28 cellular contexts compared by ENCODE assay signal in genomic region chr16:62167551-62167950, GRCh38.
"Had no signal": no experiment of that assay in that cellular context is flagged by ENCODE, and none has a peak within 500 bp of the region (broad histone marks: within the 10 kb centered on the region; RNA-seq: fewer than 3 reads in every experiment).

No MANE protein-coding gene starts in this region.

- H3K27ac ChIP-seq: neural progenitor cell, ovary, parathyroid adenoma, psoas muscle, right lobe of liver, sigmoid colon, suprapubic skin, testis, tibial artery, transverse colon, upper lobe of left lung, vagina had no signal

- H3K9me3 ChIP-seq: ovary, psoas muscle, right lobe of liver, suprapubic skin, testis, vagina had no signal

- H3K4me1 Mint-ChIP-seq: natural killer cell; nephron; neural progenitor cell; stimulated activated memory B cell treated with anti-CD40 and anti-IgM and Interleukin-4, amounts not matched to agents 10 μg/mL and 1 μg/mL and 100 μg/mL, for 72 hours; stimulated activated naive CD8-positive, alpha-beta T cell treated with anti-CD3 and anti-CD28 coated beads, Interleukin-15, amount 100 ng/mL, for 72 hours had no signal

- H3K4me3 Mint-ChIP-seq: natural killer cell; nephron; neural progenitor cell; stimulated activated memory B cell treated with anti-CD40 and anti-IgM and Interleukin-4, amounts not matched to agents 10 μg/mL and 1 μg/mL and 100 μg/mL, for 72 hours; stimulated activated naive CD8-positive, alpha-beta T cell treated with anti-CD3 and anti-CD28 coated beads, Interleukin-15, amount 100 ng/mL, for 72 hours had no signal

- H3K36me3 Mint-ChIP-seq: neural progenitor cell; stimulated activated memory B cell treated with anti-CD40 and anti-IgM and Interleukin-4, amounts not matched to agents 10 μg/mL and 1 μg/mL and 100 μg/mL, for 72 hours had no signal

- H3K79me2 ChIP-seq: parathyroid adenoma had no signal

- H3K4me2 ChIP-seq: neural progenitor cell had no signal

- H3K9ac ChIP-seq: neural progenitor cell, parathyroid adenoma had no signal

- H3K27me3 ChIP-seq: neural progenitor cell, ovary, right lobe of liver, sigmoid colon, suprapubic skin, testis, tibial artery, transverse colon, upper lobe of left lung, vagina had no signal

- DNase-seq: natural killer cell; occipital lobe; ovary; posterior cingulate gyrus; psoas muscle; right cardiac atrium; right lobe of liver; sigmoid colon; small intestine; stimulated activated CD4-positive, alpha-beta T cell treated with anti-CD3 and anti-CD28 coated beads, Interleukin-15, amount 100 ng/mL, for 24 hours; stimulated activated CD4-positive, alpha-beta T cell treated with anti-CD3 and anti-CD28 coated beads, Interleukin-2, amount 100 ng/mL, for 24 hours; stimulated activated CD4-positive, alpha-beta T cell treated with anti-CD3 and anti-CD28 coated beads, Interleukin-2, amount 100 ng/mL, for 48 hours; stimulated activated CD4-positive, alpha-beta T cell treated with anti-CD3 and anti-CD28 coated beads, Interleukin-4, amount 100 ng/mL, for 24 hours; stimulated activated naive CD4-positive, alpha-beta T cell; stimulated activated naive CD8-positive, alpha-beta T cell treated with anti-CD3 and anti-CD28 coated beads, Interleukin-15, amount 100 ng/mL, for 72 hours; stimulated activated naive CD8-positive, alpha-beta T cell treated with anti-CD3 and anti-CD28 coated beads, Interleukin-15, Interleukin-2, amounts not matched to agents 100 U/mL and 50 U/mL, for 24 hours; substantia nigra; testis; tibial artery; transverse colon; upper lobe of left lung had no signal

- H3K36me3 ChIP-seq: neural progenitor cell, ovary, right lobe of liver, sigmoid colon, suprapubic skin, tibial artery, transverse colon, upper lobe of left lung, vagina had no signal

- H3K4me3 ChIP-seq: neural progenitor cell, ovary, psoas muscle, right lobe of liver, sigmoid colon, suprapubic skin, testis, tibial artery, transverse colon, upper lobe of left lung, vagina had no signal

- ATAC-seq: natural killer cell; psoas muscle; right cardiac atrium; right lobe of liver; stimulated activated memory B cell treated with anti-CD40 and anti-IgM and Interleukin-4, amounts not matched to agents 10 μg/mL and 1 μg/mL and 100 μg/mL, for 72 hours; stimulated activated naive CD8-positive, alpha-beta T cell treated with anti-CD3 and anti-CD28 coated beads, Interleukin-15, amount 100 ng/mL, for 72 hours; stimulated activated naive CD8-positive, alpha-beta T cell treated with anti-CD3 and anti-CD28 coated beads, Interleukin-15, Interleukin-2, amounts not matched to agents 100 U/mL and 50 U/mL, for 24 hours had no signal

- H2AFZ ChIP-seq: neural progenitor cell, parathyroid adenoma had no signal

- H3K27ac Mint-ChIP-seq: natural killer cell; nephron; neural progenitor cell; progenitor cell of endocrine pancreas; stimulated activated memory B cell treated with anti-CD40 and anti-IgM and Interleukin-4, amounts not matched to agents 10 μg/mL and 1 μg/mL and 100 μg/mL, for 72 hours; stimulated activated naive CD8-positive, alpha-beta T cell treated with anti-CD3 and anti-CD28 coated beads, Interleukin-15, amount 100 ng/mL, for 72 hours had no signal

- H3K4me1 ChIP-seq: neural progenitor cell, parathyroid adenoma, psoas muscle, right lobe of liver, sigmoid colon, suprapubic skin, testis, tibial artery, transverse colon, upper lobe of left lung, vagina had no signal
